8 cellular contexts compared by ENCODE assay signal in genomic region chr7:113710310-113711106, GRCh38.
A peak's percentile ranks its signal among the peaks of the same experiment; 100 is the strongest.
DNase-seq lines count a peak whose midpoint lies in the region; ATAC-seq and TF ChIP-seq lines count a peak whose summit lies in the region.

No MANE protein-coding gene starts in this region.

- H3K9me3 Mint-ChIP-seq in activated B cell treated with CpG ODN at 0.5 μM for 24 hours: no peaks in the 10 kb centered on the region
- peaks cover 5% of the 10 kb centered on the region for H3K9me3 Mint-ChIP-seq in natural killer cell treated with Interleukin-12 subunit alpha and Interleukin-12 subunit beta and Interleukin-15 and Interleukin-18, amount 100 ng/mL, for 72 hours

- no peaks in the 10 kb centered on the region for H3K36me3 Mint-ChIP-seq in activated B cell treated with CpG ODN at 0.5 μM for 24 hours (ENCODE audit: low read depth)
- H3K36me3 Mint-ChIP-seq in natural killer cell treated with Interleukin-12 subunit alpha and Interleukin-12 subunit beta and Interleukin-15 and Interleukin-18, amount 100 ng/mL, for 72 hours: no peaks in the 10 kb centered on the region

- no peaks in the 10 kb centered on the region for H3K4me1 ChIP-seq in DOHH2 (ENCODE audit: control insufficient read depth, low read length)

- H3K27ac Mint-ChIP-seq in activated B cell treated with CpG ODN at 0.5 μM for 24 hours: no peak overlapping the region
- H3K27ac Mint-ChIP-seq in natural killer cell treated with Interleukin-12 subunit alpha and Interleukin-12 subunit beta and Interleukin-15 and Interleukin-18, amount 100 ng/mL, for 72 hours: no peak overlapping the region

- no peak overlapping the region for H3K4me3 ChIP-seq in DOHH2 (ENCODE audit: low read length)

- H3K79me2 ChIP-seq in DOHH2 (ENCODE audit: control insufficient read depth, low read length): no peaks in the 10 kb centered on the region

- H3K27ac ChIP-seq in DOHH2 (ENCODE audit: low read depth, low read length): no peak overlapping the region

- intact Hi-C loops in activated B cell treated with CpG ODN at 0.5 μM for 24 hours (cut with micrococcal nuclease): loop anchor here (1.0 kb wide), 1 partner anchor 1969 kb away; no protein-coding TSS in a partner anchor

- TF ChIP-seq CTCF in DOHH2 (IDR thresholded peaks at IDR 0.05; ENCODE audit: low read depth, low read length, poor library complexity, severe bottlenecking) (peak; percentile 99), activated B cell treated with CpG ODN at 0.5 μM for 24 hours (IDR thresholded peaks at IDR 0.05) (peak; percentile 76)

- no peaks in the 10 kb centered on the region for H3F3A ChIP-seq in DOHH2 (ENCODE audit: control insufficient read depth, insufficient read depth)

- DNase-seq in NCI-H226 (peak; percentile 65), activated B cell treated with CpG ODN at 0.5 μM for 24 hours (no peak), fibroblast of gingiva (ENCODE audit: low read depth) (peak; percentile 66), cerebellar nuclear complex (lab: John Stamatoyannopoulos, UW) (no peak)
- DNase-seq in natural killer cell treated with Interleukin-12 subunit alpha and Interleukin-12 subunit beta and Interleukin-15 and Interleukin-18, amount 100 ng/mL, for 72 hours (ENCODE audit: low spot score): peak; percentile 65

- no peaks in the 10 kb centered on the region for H3K9me2 ChIP-seq in DOHH2 (replicated peaks; ENCODE audit: control insufficient read depth, low read length)

- peak; percentile 98 for ATAC-seq in GM19467 (IDR thresholded peaks at IDR 0.05; ENCODE audit: unreplicated experiment)
- peak; percentile 98 for ATAC-seq in HG03457 (IDR thresholded peaks at IDR 0.05; ENCODE audit: unreplicated experiment)
- peak; percentile 85 for ATAC-seq in activated B cell treated with CpG ODN at 0.5 μM for 24 hours (ENCODE audit: low read depth)
- no peak for ATAC-seq in natural killer cell treated with Interleukin-12 subunit alpha and Interleukin-12 subunit beta and Interleukin-15 and Interleukin-18, amount 100 ng/mL, for 72 hours

- H3K27me3 ChIP-seq in DOHH2 (ENCODE audit: control insufficient read depth, low read length): no peaks in the 10 kb centered on the region

- POLR2A ChIA-PET in activated B cell treated with CpG ODN at 0.5 μM for 24 hours (lab: Charles Lee): no interaction called here

- H4K20me1 ChIP-seq in DOHH2 (ENCODE audit: control insufficient read depth, insufficient read depth, low read depth, low read length): no peaks in the 10 kb centered on the region

- no peaks in the 10 kb centered on the region for H3K4me1 Mint-ChIP-seq in activated B cell treated with CpG ODN at 0.5 μM for 24 hours
- no peaks in the 10 kb centered on the region for H3K4me1 Mint-ChIP-seq in natural killer cell treated with Interleukin-12 subunit alpha and Interleukin-12 subunit beta and Interleukin-15 and Interleukin-18, amount 100 ng/mL, for 72 hours (ENCODE audit: low read depth in 2 of 2)

- no peaks in the 10 kb centered on the region for H3K9me3 ChIP-seq in DOHH2 (ENCODE audit: control insufficient read depth, insufficient read depth, low read length)

- CTCF ChIA-PET in activated B cell treated with CpG ODN at 0.5 μM for 24 hours (lab: Charles Lee): interaction anchor here (1.3 to 2.1 kb wide), 4 partner anchors 15 to 1161 kb away, joined by 4 to 7 read pairs (median 4); no protein-coding TSS in a partner anchor

- no peaks in the 10 kb centered on the region for H3K27me3 Mint-ChIP-seq in activated B cell treated with CpG ODN at 0.5 μM for 24 hours
- H3K27me3 Mint-ChIP-seq in natural killer cell treated with Interleukin-12 subunit alpha and Interleukin-12 subunit beta and Interleukin-15 and Interleukin-18, amount 100 ng/mL, for 72 hours: no peaks in the 10 kb centered on the region

- no peak overlapping the region for H3K4me2 ChIP-seq in DOHH2 (ENCODE audit: low read length)

- H3K4me3 Mint-ChIP-seq in activated B cell treated with CpG ODN at 0.5 μM for 24 hours: no peak overlapping the region
- H3K4me3 Mint-ChIP-seq in natural killer cell treated with Interleukin-12 subunit alpha and Interleukin-12 subunit beta and Interleukin-15 and Interleukin-18, amount 100 ng/mL, for 72 hours: no peak overlapping the region

- H3K36me3 ChIP-seq in DOHH2 (ENCODE audit: control insufficient read depth, low read length): no peaks in the 10 kb centered on the region

Comparison
In these comparisons a context has a peak if more than half of its experiments do, and no peak if none do; other contexts are left out.
1. ATAC-seq: peak in GM19467 (single experiment), HG03457 (single experiment) and activated B cell treated with CpG ODN at 0.5 μM for 24 hours (single experiment); none in natural killer cell treated with Interleukin-12 subunit alpha and Interleukin-12 subunit beta and Interleukin-15 and Interleukin-18, amount 100 ng/mL, for 72 hours (0 of 2).
2. DNase-seq: peak in NCI-H226 (single experiment), fibroblast of gingiva (single experiment) and natural killer cell treated with Interleukin-12 subunit alpha and Interleukin-12 subunit beta and Interleukin-15 and Interleukin-18, amount 100 ng/mL, for 72 hours (single experiment); none in activated B cell treated with CpG ODN at 0.5 μM for 24 hours (single experiment) and cerebellar nuclear complex (0 of 2).